Comparison of ENCODE assay signal across 13 cellular contexts in genomic region chr6:3808189-3808588, GRCh38. TPM values are rescaled to one million over a fixed set of nuclear protein-coding genes. Genes with fewer than 3 reads are reported as not detected.
DNase-seq lines count a peak whose midpoint lies in the region; ATAC-seq and TF ChIP-seq lines count a peak whose summit lies in the region.
"Had no signal": no experiment of that assay in that cellular context is flagged by ENCODE, and none has a peak within 500 bp of the region (broad histone marks: within the 10 kb centered on the region; RNA-seq: fewer than 3 reads in every experiment).

No MANE protein-coding gene starts in this region.

- peaks cover 32% of the 10 kb centered on the region for H3F3A ChIP-seq in SK-N-SH (replicated peaks; ENCODE audit: insufficient read depth)

- peaks cover 3% of the 10 kb centered on the region for H3K9me3 Mint-ChIP-seq in chondrocyte (ENCODE audit: low read depth)
- no peaks in the 10 kb centered on the region for H3K9me3 Mint-ChIP-seq in nephron
- H3K9me3 Mint-ChIP-seq in activated naive CD4-positive, alpha-beta T cell treated with anti-CD3 and anti-CD28 coated beads, Interleukin-2, amount 50 U/mL, for 72 hours: no peaks in the 10 kb centered on the region

- H3K36me3 ChIP-seq in SK-N-SH (replicated peaks in 1 of 2; ENCODE audit: control insufficient read depth in 1 of 2, insufficient read depth in 2 of 2, low read length in 1 of 2): no peaks in the 10 kb centered on the region
- H3K36me3 ChIP-seq in vagina: no peaks in the 10 kb centered on the region
- H3K36me3 ChIP-seq in Karpas-422 (ENCODE audit: insufficient read depth, low read length): no peaks in the 10 kb centered on the region

- H3K27ac Mint-ChIP-seq in chondrocyte (ENCODE audit: unreplicated experiment): peak overlapping the region; percentile 94
- H3K27ac Mint-ChIP-seq in nephron: peak overlapping the region; percentile 6 to 64 (median 52)
- no peak overlapping the region for H3K27ac Mint-ChIP-seq in activated naive CD4-positive, alpha-beta T cell treated with anti-CD3 and anti-CD28 coated beads, Interleukin-2, amount 50 U/mL, for 72 hours

- H3K27me3 Mint-ChIP-seq in chondrocyte (ENCODE audit: low read depth) (no peaks in the 10 kb centered on the region), nephron (ENCODE audit: low read depth) (no peaks in the 10 kb centered on the region)

- no peaks in the 10 kb centered on the region for H3K36me3 Mint-ChIP-seq in chondrocyte (ENCODE audit: low read depth)
- no peaks in the 10 kb centered on the region for H3K36me3 Mint-ChIP-seq in nephron (ENCODE audit: low read depth)
- no peaks in the 10 kb centered on the region for H3K36me3 Mint-ChIP-seq in activated naive CD4-positive, alpha-beta T cell treated with anti-CD3 and anti-CD28 coated beads, Interleukin-2, amount 50 U/mL, for 72 hours

- no peak overlapping the region for H3K4me3 Mint-ChIP-seq in chondrocyte (ENCODE audit: unreplicated experiment)
- H3K4me3 Mint-ChIP-seq in nephron: no peak overlapping the region

- no peak for TF ChIP-seq CTCF in SK-N-SH (IDR thresholded peaks at IDR 0.05)
- TF ChIP-seq CTCF in chondrocyte (IDR thresholded peaks at IDR 0.05): no peak
- TF ChIP-seq CTCF in nephron (IDR thresholded peaks at IDR 0.05; ENCODE audit: unreplicated experiment in 3 of 3): no peak
- TF ChIP-seq CTCF in vagina (IDR thresholded peaks at IDR 0.05): no peak

- no peaks in the 10 kb centered on the region for H3K9me2 ChIP-seq in SK-N-SH
- no peaks in the 10 kb centered on the region for H3K9me2 ChIP-seq in Karpas-422 (replicated peaks; ENCODE audit: insufficient read depth, low read length)

- no peaks in the 10 kb centered on the region for H3K9me3 ChIP-seq in SK-N-SH
- no peaks in the 10 kb centered on the region for H3K9me3 ChIP-seq in vagina
- H3K9me3 ChIP-seq in Karpas-422 (ENCODE audit: low read length): no peaks in the 10 kb centered on the region

- H3K4me2 ChIP-seq in SK-N-SH (peak overlapping the region; percentile 54; the same call in 1 of the 2 replicates), Karpas-422 (ENCODE audit: low read depth, low read length, poor library complexity, severe bottlenecking) (no peak overlapping the region)

- no peak overlapping the region for H2AFZ ChIP-seq in SK-N-SH (ENCODE audit: low read depth)
- H2AFZ ChIP-seq in Karpas-422 (ENCODE audit: low read length): no peak overlapping the region

- H3K4me1 Mint-ChIP-seq in chondrocyte (ENCODE audit: low read depth) (peaks cover 77% of the 10 kb centered on the region), nephron (peaks cover 42% of the 10 kb centered on the region)

- peaks cover 8 to 38% of the 10 kb centered on the region in 2 experiments; a peak in 3 of 4 replicates for H3K4me1 ChIP-seq in SK-N-SH (ENCODE audit: control insufficient read depth in 1 of 2, insufficient read depth in 2 of 2, low read depth in 1 of 2, low read length in 1 of 2)
- peaks cover 35% of the 10 kb centered on the region for H3K4me1 ChIP-seq in vagina
- no peaks in the 10 kb centered on the region for H3K4me1 ChIP-seq in Karpas-422 (ENCODE audit: low read length)

- H3K9ac ChIP-seq in SK-N-SH (no peak overlapping the region), Karpas-422 (ENCODE audit: low read length) (no peak overlapping the region)

- H4K20me1 ChIP-seq in SK-N-SH (ENCODE audit: insufficient read depth): no peaks in the 10 kb centered on the region
- no peaks in the 10 kb centered on the region for H4K20me1 ChIP-seq in Karpas-422 (ENCODE audit: insufficient read depth, low read depth, low read length)

- POLR2A ChIA-PET in SK-N-SH (lab: Yijun Ruan, JAX): no interaction called here

- H3K4me3 ChIP-seq in SK-N-SH (ENCODE audit: low read depth in 2 of 2, low read length in 1 of 2) (no peak overlapping the region), vagina (no peak overlapping the region), Karpas-422 (ENCODE audit: low read length) (no peak overlapping the region)

- CTCF ChIA-PET in SK-N-SH (lab: Yijun Ruan, JAX): interaction anchor here (1.3 kb wide), 1 partner anchor 15 kb away, joined by 4 read pairs; no protein-coding TSS in a partner anchor

- H3K79me2 ChIP-seq in SK-N-SH (ENCODE audit: insufficient read depth): no peaks in the 10 kb centered on the region
- H3K79me2 ChIP-seq in Karpas-422 (ENCODE audit: low read length): no peaks in the 10 kb centered on the region

- TF ChIP-seq RAD21 in SK-N-SH (IDR thresholded peaks at IDR 0.05; ENCODE audit: low read length): no peak

- H3K27ac ChIP-seq in SK-N-SH (ENCODE audit: low read depth in 2 of 2, low read length in 1 of 2) (peak overlapping the region in 1 of 2 experiments; percentile 49; a peak in 2 of 4 replicates), vagina (peak overlapping the region; percentile 31), Karpas-422 (ENCODE audit: low read length) (no peak overlapping the region)
- H3K27ac ChIP-seq: 22Rv1 had no signal

- intact Hi-C loops in vagina (cut with DNase I): no loop called here

- ATAC-seq in SK-N-SH treated with all-trans-retinoic acid at 6 μM for 48 hours: no peak
- ATAC-seq in activated naive CD4-positive, alpha-beta T cell treated with anti-CD3 and anti-CD28 coated beads, Interleukin-2, amount 50 U/mL, for 72 hours: no peak

- 88% methylated on average over 4 of the region's 4 CpGs for WGBS in SK-N-SH (ENCODE audit: low lambda C conversion rate)

- H3K27me3 ChIP-seq in SK-N-SH (ENCODE audit: insufficient read depth): no peaks in the 10 kb centered on the region
- H3K27me3 ChIP-seq in vagina: no peaks in the 10 kb centered on the region
- H3K27me3 ChIP-seq in Karpas-422 (ENCODE audit: low read length): no peaks in the 10 kb centered on the region

- TF ChIP-seq POLR2A in vagina (IDR thresholded peaks at IDR 0.05): no peak

- DNase-seq in SK-N-SH (no peak), chondrocyte (ENCODE audit: low spot score) (no peak), vagina (ENCODE audit: extremely low spot score in 2 of 2) (no peak), Karpas-422 (no peak), AG08396 (ENCODE audit: low spot score) (no peak)
- no peak for DNase-seq in activated naive CD4-positive, alpha-beta T cell treated with anti-CD3 and anti-CD28 coated beads, Interleukin-2, amount 50 U/mL, for 72 hours (ENCODE audit: low spot score in 2 of 2)
- DNase-seq: activated effector memory CD4-positive, alpha-beta T cell treated with anti-CD3 and anti-CD28 coated beads, Interleukin-2, amount 50 U/mL, for 16 hours; NCI-H2081 treated with DMSO at 0.1 percent for 48 hours; NK-92 treated with Interleukin-12 subunit alpha and Interleukin-12 subunit beta, amount 100 ng/mL, for 24 hours; stimulated activated CD4-positive, alpha-beta T cell treated with anti-CD3 and anti-CD28 coated beads, Interleukin-1b, Interleukin-23, amount 100 ng/mL, for 48 hours had no signal

- no peak for TF ChIP-seq EP300 in SK-N-SH (IDR thresholded peaks at IDR 0.05; ENCODE audit: borderline replicate concordance in 1 of 2, low read depth in 1 of 2, low read length in 1 of 2)

TF ChIP-seq in SK-N-SH, 30 proteins besides CTCF, POLR2A, EP300 and RAD21 (continues in another document):
- TF ChIP-seq SIN3A (IDR thresholded peaks at IDR 0.05; ENCODE audit: borderline replicate concordance, low read depth, low read length): no peak
- TF ChIP-seq ZBTB33 (IDR thresholded peaks at IDR 0.05; ENCODE audit: borderline replicate concordance, low read depth): no peak

TF ChIP-seq in SK-N-SH treated with all-trans-retinoic acid at 6 μM for 48 hours, 23 proteins besides CTCF, POLR2A, EP300 and RAD21 (continues in another document):
- TF ChIP-seq SNAI2 (CRISPR knock-in tag; IDR thresholded peaks at IDR 0.05) (no peak), GLIS3 (CRISPR knock-in tag; IDR thresholded peaks at IDR 0.05) (no peak), TCF4 (CRISPR knock-in tag; IDR thresholded peaks at IDR 0.05; ENCODE audit: borderline replicate concordance) (no peak), PPARA (CRISPR knock-in tag; IDR thresholded peaks at IDR 0.05; ENCODE audit: borderline replicate concordance) (no peak), ESRRG (CRISPR knock-in tag; IDR thresholded peaks at IDR 0.05) (no peak)
- TF ChIP-seq, protein P1, sequence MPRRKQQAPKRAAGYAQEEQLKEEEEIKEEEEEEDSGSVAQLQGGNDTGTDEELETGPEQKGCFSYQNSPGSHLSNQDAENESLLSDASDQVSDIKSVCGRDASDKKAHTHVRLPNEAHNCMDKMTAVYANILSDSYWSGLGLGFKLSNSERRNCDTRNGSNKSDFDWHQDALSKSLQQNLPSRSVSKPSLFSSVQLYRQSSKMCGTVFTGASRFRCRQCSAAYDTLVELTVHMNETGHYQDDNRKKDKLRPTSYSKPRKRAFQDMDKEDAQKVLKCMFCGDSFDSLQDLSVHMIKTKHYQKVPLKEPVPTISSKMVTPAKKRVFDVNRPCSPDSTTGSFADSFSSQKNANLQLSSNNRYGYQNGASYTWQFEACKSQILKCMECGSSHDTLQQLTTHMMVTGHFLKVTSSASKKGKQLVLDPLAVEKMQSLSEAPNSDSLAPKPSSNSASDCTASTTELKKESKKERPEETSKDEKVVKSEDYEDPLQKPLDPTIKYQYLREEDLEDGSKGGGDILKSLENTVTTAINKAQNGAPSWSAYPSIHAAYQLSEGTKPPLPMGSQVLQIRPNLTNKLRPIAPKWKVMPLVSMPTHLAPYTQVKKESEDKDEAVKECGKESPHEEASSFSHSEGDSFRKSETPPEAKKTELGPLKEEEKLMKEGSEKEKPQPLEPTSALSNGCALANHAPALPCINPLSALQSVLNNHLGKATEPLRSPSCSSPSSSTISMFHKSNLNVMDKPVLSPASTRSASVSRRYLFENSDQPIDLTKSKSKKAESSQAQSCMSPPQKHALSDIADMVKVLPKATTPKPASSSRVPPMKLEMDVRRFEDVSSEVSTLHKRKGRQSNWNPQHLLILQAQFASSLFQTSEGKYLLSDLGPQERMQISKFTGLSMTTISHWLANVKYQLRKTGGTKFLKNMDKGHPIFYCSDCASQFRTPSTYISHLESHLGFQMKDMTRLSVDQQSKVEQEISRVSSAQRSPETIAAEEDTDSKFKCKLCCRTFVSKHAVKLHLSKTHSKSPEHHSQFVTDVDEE (CRISPR knock-in tag; IDR thresholded peaks at IDR 0.05): no peak

RNA-seq across cellular contexts. Expression of gene FAM50B, which starts 41.0 kb away (rescaled TPM):
- 12.9 and 13.8 TPM in 2 replicates for polyA plus RNA-seq in SK-N-SH (2012; rRNA removed)
- polyA plus RNA-seq in SK-N-SH (2012; cell fraction: cytosol; rRNA removed): 8.0 and 10.9 TPM in 2 replicates
- polyA plus RNA-seq in SK-N-SH (2012; cell fraction: nucleus; rRNA removed): 8.0 and 8.2 TPM in 2 replicates
- 1.0 to 1.8 TPM (median 1.6 TPM) in 3 replicates for total RNA-seq in chondrocyte
- 4.9 TPM for total RNA-seq in vagina
- 0.48 TPM in 1 of 2 replicates, not detected in the other for total RNA-seq in Karpas-422 (2014; rRNA removed; shearing (Covaris generic); ENCODE audit: low replicate concordance)
- total RNA-seq in activated naive CD4-positive, alpha-beta T cell treated with anti-CD3 and anti-CD28 coated beads, Interleukin-2, amount 50 U/mL, for 72 hours: 1 to 10 TPM; 5.7 to 7.5 TPM

RNA-seq across cellular contexts. Expression of gene PXDC1, which starts 56.7 kb away (rescaled TPM):
- polyA plus RNA-seq in SK-N-SH (2012; rRNA removed): 14.1 and 14.5 TPM in 2 replicates
- polyA plus RNA-seq in SK-N-SH (2012; cell fraction: cytosol; rRNA removed): 17.3 and 19.2 TPM in 2 replicates
- 19.5 and 25.5 TPM in 2 replicates for polyA plus RNA-seq in SK-N-SH (2012; cell fraction: nucleus; rRNA removed)
- total RNA-seq in chondrocyte (191 to 231 TPM (median 222 TPM) in 3 replicates), vagina (75.9 TPM)
- not detected in 2 replicates for total RNA-seq in Karpas-422 (2014; rRNA removed; shearing (Covaris generic); ENCODE audit: low replicate concordance)
- total RNA-seq in activated naive CD4-positive, alpha-beta T cell treated with anti-CD3 and anti-CD28 coated beads, Interleukin-2, amount 50 U/mL, for 72 hours: under 1 TPM; 0.35 to 0.36 TPM

Comparison
In these comparisons a context has a peak if more than half of its experiments do, and no peak if none do; other contexts are left out.
1. H3K27ac Mint-ChIP-seq: peak in chondrocyte (single experiment) and nephron (3 of 3); none in activated naive CD4-positive, alpha-beta T cell treated with anti-CD3 and anti-CD28 coated beads, Interleukin-2, amount 50 U/mL, for 72 hours (0 of 2).
2. RNA of gene PXDC1, which starts 56.7 kb away (total RNA-seq): 191 to 231 TPM in chondrocyte and 75.9 TPM in vagina (single experiment); 0.35 to 0.36 TPM in activated naive CD4-positive, alpha-beta T cell treated with anti-CD3 and anti-CD28 coated beads, Interleukin-2, amount 50 U/mL, for 72 hours and not detected in Karpas-422; every median in the first group is over 10 times any median in the second.